In genomic region chr15:73442436-73442835, GRCh38 we compare ENCODE assay signal across 34 cellular contexts. TPM values are rescaled to one million over a fixed set of nuclear protein-coding genes. Genes with fewer than 3 reads are reported as not detected.
"Had no signal": no experiment of that assay in that cellular context is flagged by ENCODE, and none has a peak within 500 bp of the region (broad histone marks: within the 10 kb centered on the region; RNA-seq: fewer than 3 reads in every experiment).

No MANE protein-coding gene starts in this region.

- ATAC-seq: activated CD8-positive, alpha-beta T cell treated with anti-CD3 and anti-CD28 coated beads for 36 hours; activated T-cell treated with anti-CD3 and anti-CD28 coated beads, Interleukin-2, amount 50 U/mL, for 72 hours; Panc1 had no signal

- H3K9me3 ChIP-seq: ascending aorta, breast epithelium, SJCRH30 had no signal

- H3K27ac ChIP-seq: ascending aorta, breast epithelium, KMS-11, SJCRH30, SK-N-MC had no signal

- H3K4me3 ChIP-seq: ascending aorta, breast epithelium, SJCRH30, SK-N-MC had no signal

- H3K27me3 ChIP-seq: ascending aorta had no signal

- H3K36me3 ChIP-seq: ascending aorta, breast epithelium, SJCRH30 had no signal

- DNase-seq: activated CD4-positive, alpha-beta T cell treated with anti-CD3 and anti-CD28 coated beads, Interleukin-2, amount 10 ng/mL, durations not matched to agents 24 days and 14 days; activated CD4-positive, alpha-beta T cell treated with anti-CD3 and anti-CD28 coated beads, Interleukin-2, amount 50 U/mL, for 4 hours; activated CD8-positive, alpha-beta T cell treated with anti-CD3 and anti-CD28 coated beads for 36 hours; activated gamma-delta T cell; activated naive CD4-positive, alpha-beta T cell treated with Interleukin-2 at 50 U/mL for 16 hours; activated naive CD8-positive, alpha-beta T cell treated with anti-CD3 and anti-CD28 coated beads, Interleukin-2, amount 10 ng/mL, durations not matched to agents 7 days and 5 days; activated T-cell treated with anti-CD3 and anti-CD28 coated beads, Interleukin-2, amount 50 U/mL, for 1 hour; activated T-cell treated with anti-CD3 and anti-CD28 coated beads, Interleukin-2, amount 50 U/mL, for 72 hours; amygdala; MM.1S; MV-4-11; NCI-H1092; NCI-H1436 treated with DMSO at 0.1 percent for 48 hours; NCI-H187 treated with DMSO at 0.1 percent for 48 hours; NCI-H2081; NCI-H345; NCI-H774; SHP77; SJCRH30; T1000 had no signal

- H3K4me1 ChIP-seq: ascending aorta, breast epithelium, SJCRH30 had no signal

RNA-seq across cellular contexts. Expression of gene REC114, which starts 0.5 kb away (rescaled TPM):
- total RNA-seq: activated CD4-positive, alpha-beta T cell treated with anti-CD3 and anti-CD28 coated beads, Interleukin-2, amount 10 ng/mL, durations not matched to agents 24 days and 14 days; activated CD8-positive, alpha-beta memory T cell treated with anti-CD3 and anti-CD28 coated beads for 36 hours; activated CD8-positive, alpha-beta T cell treated with anti-CD3 and anti-CD28 coated beads for 36 hours; activated naive CD8-positive, alpha-beta T cell treated with anti-CD3 and anti-CD28 coated beads, Interleukin-2, amount 10 ng/mL, durations not matched to agents 7 days and 5 days; activated T-cell treated with anti-CD3 and anti-CD28 coated beads, Interleukin-2, amount 50 U/mL, for 72 hours; activated T-helper 2 cell treated with anti-CD3 and anti-CD28 coated beads, Interferon-gamma antibody, Interleukin-2, Interleukin-4, amounts not matched to agents 10 μg/mL and 5 μg/mL and 100 μg/mL, durations not matched to agents 14 hours and 24 hours and 36 hours; ascending aorta; breast epithelium; cardiac septum; LHCN-M2; NCI-H460; RPMI7951; SJCRH30; T-helper 1 cell treated with Interleukin-12 subunit alpha and Interleukin-12 subunit beta and Interleukin-4 antibody, amounts not matched to agents 30 ng/mL and 1 ng/mL, for 36 hours; T-helper 2 cell treated with Interferon-gamma antibody and Interleukin-4, amounts not matched to agents 100 ng/mL and 5 ng/mL, for 36 hours had no signal
- polyA plus RNA-seq: adipose tissue had no signal
